In the genomic region with DNA sequence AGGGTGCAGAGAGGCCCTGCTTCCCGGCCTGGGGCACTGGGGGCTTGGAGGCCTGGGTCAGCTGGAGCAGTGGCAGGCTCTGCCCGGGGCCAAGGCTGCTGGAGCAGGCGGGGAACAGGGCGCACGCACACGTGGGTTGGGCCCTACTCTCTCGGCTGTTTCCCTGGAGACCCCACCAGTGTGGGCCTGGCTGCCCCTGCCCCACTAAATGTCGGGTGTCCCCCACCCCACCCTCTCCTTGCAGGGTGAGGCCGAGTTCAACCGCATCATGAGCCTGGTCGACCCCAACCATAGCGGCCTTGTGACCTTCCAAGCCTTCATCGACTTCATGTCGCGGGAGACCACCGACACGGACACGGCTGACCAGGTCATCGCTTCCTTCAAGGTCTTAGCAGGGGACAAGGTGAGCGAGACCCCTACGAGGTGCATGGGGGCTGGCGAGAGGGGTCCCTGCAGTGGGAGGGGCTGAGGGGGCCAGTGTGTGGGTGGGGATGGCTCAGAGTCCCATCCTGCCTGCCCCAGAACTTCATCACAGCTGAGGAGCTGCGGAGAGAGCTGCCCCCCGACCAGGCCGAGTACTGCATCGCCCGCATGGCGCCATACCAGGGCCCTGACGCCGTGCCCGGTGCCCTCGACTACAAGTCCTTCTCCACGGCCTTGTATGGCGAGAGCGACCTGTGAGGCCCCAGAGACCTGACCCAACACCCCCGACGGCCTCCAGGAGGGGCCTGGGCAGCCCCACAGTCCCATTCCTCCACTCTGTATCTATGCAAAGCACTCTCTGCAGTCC, we compare ENCODE assay signal across 18 cellular contexts. TPM values are rescaled to one million over a fixed set of nuclear protein-coding genes. Genes with fewer than 3 reads are reported as not detected.
DNase-seq lines count a peak whose midpoint lies in the region; ATAC-seq, FAIRE-seq and TF ChIP-seq lines count a peak whose summit lies in the region.
"Had no signal": no experiment of that assay in that cellular context is flagged by ENCODE, and none has a peak within 500 bp of the region (broad histone marks: within the 10 kb centered on the region; RNA-seq: fewer than 3 reads in every experiment).

No MANE protein-coding gene starts in this region.

- intact Hi-C loops in Right ventricle myocardium inferior (cut with DNase I): no loop called here
- intact Hi-C loops in cardiac septum (cut with DNase I): loop anchor here (5.0 kb wide), 1 partner anchor 103 kb away; the partner anchor contains the start of gene ECH1
- intact Hi-C loops in vagina (cut with DNase I): no loop called here

- H3K14ac ChIP-seq in neuronal stem cell (ENCODE audit: low read length): no peak overlapping the region

- H2BK120ac ChIP-seq in neuronal stem cell (ENCODE audit: low read depth, low read length): no peak overlapping the region

- H4K91ac ChIP-seq in neuronal stem cell (ENCODE audit: low read depth, low read length, poor library complexity): no peak overlapping the region

- no peak for FAIRE-seq in D721Med (lab: Jason Lieb, UNC)

- H4K8ac ChIP-seq in neuronal stem cell (ENCODE audit: low read depth, low read length): peak overlapping the region; percentile 65

- TF ChIP-seq POLR2A in vagina (IDR thresholded peaks at IDR 0.05): no peak

- no CpG with 5 or more reads among the region's 37 CpGs for WGBS in neuronal stem cell (ENCODE audit: extremely low coverage in 2 of 2, insufficient read length in 2 of 2, insufficient replicate concordance in 1 of 2), 2 donors

- no peak overlapping the region for H3K18ac ChIP-seq in neuronal stem cell (ENCODE audit: low read length)

- H3K9me3 ChIP-seq in right atrium auricular region: no peaks in the 10 kb centered on the region
- no peaks in the 10 kb centered on the region for H3K9me3 ChIP-seq in neuronal stem cell (replicated peaks in 1 of 2; ENCODE audit: control insufficient read depth in 2 of 2, insufficient read depth in 1 of 2, low read depth in 1 of 2, low read length in 2 of 2)
- no peaks in the 10 kb centered on the region for H3K9me3 ChIP-seq in vagina

- H3K23ac ChIP-seq in neuronal stem cell (ENCODE audit: low read depth, low read length, poor library complexity): peak overlapping the region; percentile 12

- H3K4me3 ChIP-seq in right atrium auricular region (no peak overlapping the region), neuronal stem cell (ENCODE audit: low read length in 2 of 2) (no peak overlapping the region), vagina (no peak overlapping the region)

- H2BK5ac ChIP-seq in neuronal stem cell (ENCODE audit: low read length): no peak overlapping the region

- H2AK5ac ChIP-seq in neuronal stem cell (ENCODE audit: low read depth, low read length): no peak overlapping the region

- peaks cover 0 to 64% of the 10 kb centered on the region in 2 donors for H3K4me1 ChIP-seq in right atrium auricular region
- no peaks in the 10 kb centered on the region for H3K4me1 ChIP-seq in neuronal stem cell (ENCODE audit: control insufficient read depth in 2 of 2, insufficient read depth in 1 of 2, low read depth in 1 of 2, low read length in 2 of 2)
- H3K4me1 ChIP-seq in vagina: peaks cover 19% of the 10 kb centered on the region

- no peak overlapping the region for H3K9ac ChIP-seq in neuronal stem cell (ENCODE audit: low read depth, low read length, poor library complexity)
- H3K9ac ChIP-seq: parathyroid adenoma had no signal

- H2AFZ ChIP-seq in neuronal stem cell (ENCODE audit: low read length): no peak overlapping the region
- H2AFZ ChIP-seq: parathyroid adenoma had no signal

- no peak overlapping the region for H2BK15ac ChIP-seq in neuronal stem cell (ENCODE audit: low read length)

- H3K4me2 ChIP-seq in neuronal stem cell (ENCODE audit: insufficient read depth, low read length, poor library complexity, severe bottlenecking): no peak overlapping the region

- H3K79me1 ChIP-seq in neuronal stem cell (ENCODE audit: low read depth, low read length): peaks cover 15% of the 10 kb centered on the region

- H3K4ac ChIP-seq in neuronal stem cell (ENCODE audit: low read length): no peak overlapping the region

- no peak overlapping the region for H2BK12ac ChIP-seq in neuronal stem cell (ENCODE audit: low read length)

- H3K36me3 ChIP-seq in right atrium auricular region (peaks cover 73% of the 10 kb centered on the region), neuronal stem cell (replicated peaks in 1 of 2; ENCODE audit: control insufficient read depth in 2 of 2, insufficient read depth in 2 of 2, low read length in 2 of 2) (peaks cover 55 to 78% of the 10 kb centered on the region in 2 donors), vagina (peaks cover 0 to 66% of the 10 kb centered on the region in 2 donors)

- TF ChIP-seq CTCF in right atrium auricular region (IDR thresholded peaks at IDR 0.05): no peak
- no peak for TF ChIP-seq CTCF in vagina (IDR thresholded peaks at IDR 0.05)
- no peak for TF ChIP-seq CTCF in D721Med (IDR thresholded peaks at IDR 0.05; ENCODE audit: insufficient read depth, missing control alignments)

- DNase-seq in Right ventricle myocardium inferior (ENCODE audit: missing footprints) (peak; percentile 46), cardiac septum (ENCODE audit: low spot score) (no peak), right atrium auricular region (ENCODE audit: low spot score) (no peak), neuronal stem cell (ENCODE audit: low spot score) (no peak), vagina (ENCODE audit: extremely low spot score in 2 of 2) (no peak), D721Med (ENCODE audit: insufficient read length, low spot score) (no peak)
- DNase-seq in activated CD4-positive, alpha-beta T cell treated with anti-CD3 and anti-CD28 coated beads for 1 hour: no peak
- no peak for DNase-seq in activated CD4-positive, alpha-beta T cell treated with anti-CD3 and anti-CD28 coated beads, Interleukin-2, amount 50 U/mL, for 48 hours
- DNase-seq: NCI-H187 treated with DMSO at 0.1 percent for 48 hours had no signal

- H3K27me3 ChIP-seq in right atrium auricular region (no peaks in the 10 kb centered on the region), neuronal stem cell (ENCODE audit: control insufficient read depth in 3 of 3, insufficient read depth in 3 of 3, low read depth in 1 of 3, low read length in 3 of 3) (no peaks in the 10 kb centered on the region), vagina (no peaks in the 10 kb centered on the region)

- H3K27ac ChIP-seq in right atrium auricular region (peak overlapping the region; percentile 53 to 65), neuronal stem cell (replicated peaks; ENCODE audit: low read length) (no peak overlapping the region), vagina (peak overlapping the region; percentile 53)

- ATAC-seq in Right ventricle myocardium inferior: no peak

RNA-seq across cellular contexts. Expression of gene CAPN12, which starts 15.3 kb away (rescaled TPM):
- not detected for total RNA-seq in Right ventricle myocardium inferior
- total RNA-seq in cardiac septum: 1.7 TPM
- under 1 TPM; 0.74 to 0.90 TPM for total RNA-seq in right atrium auricular region
- 5.6 TPM for polyA plus RNA-seq in neuronal stem cell (2013, experiment 1 of 2)
- polyA plus RNA-seq in neuronal stem cell (2013, experiment 2 of 2): 5.2 TPM
- total RNA-seq in vagina: 9.6 TPM
- total RNA-seq: dermis blood vessel endothelial cell, MCF 10A had no signal

RNA-seq across cellular contexts. Expression of gene LGALS7, which starts 44.4 kb away (rescaled TPM):
- total RNA-seq in Right ventricle myocardium inferior (not detected), cardiac septum (not detected), right atrium auricular region (not detected), vagina (269 TPM)
- polyA plus RNA-seq in neuronal stem cell (2013, experiment 1 of 2): 0.18 TPM
- not detected for polyA plus RNA-seq in neuronal stem cell (2013, experiment 2 of 2)
- total RNA-seq: A673; activated CD4-positive, alpha-beta memory T cell treated with anti-CD3 and anti-CD28 coated beads, Interleukin-2, amount 10 ng/mL, durations not matched to agents 7 days and 5 days; dermis blood vessel endothelial cell; fibroblast of lung; mucosa of gallbladder; PC-3; subcutaneous adipose tissue had no signal
- polyA plus RNA-seq: fibroblast of lung had no signal

Comparison
In these comparisons a context has a peak if more than half of its experiments do, and no peak if none do; other contexts are left out.
1. RNA of gene LGALS7, which starts 44.4 kb away (total RNA-seq): 269 TPM in vagina (single experiment); not detected in Right ventricle myocardium inferior (single experiment), not detected in cardiac septum (single experiment) and not detected in right atrium auricular region; every median in the first group is over 100 times any median in the second.